8 cellular contexts compared by ENCODE assay signal in genomic region chr1:100250264-100250663, GRCh38. TPM values are rescaled to one million over a fixed set of nuclear protein-coding genes. Genes with fewer than 3 reads are reported as not detected.
DNase-seq lines count a peak whose midpoint lies in the region; ATAC-seq and TF ChIP-seq lines count a peak whose summit lies in the region.

No MANE protein-coding gene starts in this region.

- peaks cover 3% of the 10 kb centered on the region; the same call in 1 of the 2 replicates for H3K36me3 ChIP-seq in RWPE2 (ENCODE audit: low read depth)
- no peaks in the 10 kb centered on the region for H3K36me3 ChIP-seq in gastroesophageal sphincter

- peak overlapping the region in 2 of 10 donors; percentile 16 to 71 for H3K27ac Mint-ChIP-seq in naive thymus-derived CD8-positive, alpha-beta T cell

- peaks cover 0 to 3% (median 0%) of the 10 kb centered on the region in 3 donors for H3K36me3 Mint-ChIP-seq in naive thymus-derived CD8-positive, alpha-beta T cell

- H3K4me1 Mint-ChIP-seq in naive thymus-derived CD8-positive, alpha-beta T cell: peaks cover 9 to 27% (median 15%) of the 10 kb centered on the region in 4 donors

- DNase-seq in RWPE2 (ENCODE audit: low spot score): no peak
- no peak for DNase-seq in naive thymus-derived CD8-positive, alpha-beta T cell
- no peak for DNase-seq in stimulated activated naive CD4-positive, alpha-beta T cell treated with Interleukin-2 at 50 U/mL for 16 hours (lab: John Stamatoyannopoulos, UW)

- H3K9me3 ChIP-seq in RWPE2 (ENCODE audit: severe bottlenecking) (no peaks in the 10 kb centered on the region), gastroesophageal sphincter (no peaks in the 10 kb centered on the region)

- no peak for TF ChIP-seq POLR2A in gastroesophageal sphincter (IDR thresholded peaks at IDR 0.05)

- no peaks in the 10 kb centered on the region for H3K27me3 ChIP-seq in RWPE2 (ENCODE audit: insufficient read depth, poor library complexity, severe bottlenecking)
- H3K27me3 ChIP-seq in gastroesophageal sphincter: peaks cover 2% of the 10 kb centered on the region

- H3K27me3 Mint-ChIP-seq in naive thymus-derived CD8-positive, alpha-beta T cell: peaks cover 0 to 2% (median 0%) of the 10 kb centered on the region in 5 donors

- POLR2A ChIA-PET in naive thymus-derived CD8-positive, alpha-beta T cell (lab: Charles Lee): interaction anchor here (0.7 to 1.5 kb wide), 7 partner anchors 15 to 278 kb away, joined by 3 to 24 read pairs (median 3); partner anchors contain the start of genes CDC14A and RTCA

- H3K9me3 Mint-ChIP-seq in naive thymus-derived CD8-positive, alpha-beta T cell: no peaks in the 10 kb centered on the region

- 0% methylated on average over 1 of the region's 1 CpG for whole genome bisulfite sequencing in gastroesophageal sphincter (ENCODE audit: low coverage in 1 of 2), 2 donors

- H3K27ac ChIP-seq in RWPE2 (ENCODE audit: poor library complexity, severe bottlenecking): no peak overlapping the region
- H3K27ac ChIP-seq in gastroesophageal sphincter: peak overlapping the region; percentile 86 to 96 (median 94)
- peak overlapping the region in 11 of 21 experiments; percentile 5 to 90 (median 45) for H3K27ac ChIP-seq in skin epidermis

- TF ChIP-seq CTCF in RWPE2 (IDR thresholded peaks at IDR 0.05; ENCODE audit: poor library complexity, severe bottlenecking) (no peak), gastroesophageal sphincter (IDR thresholded peaks at IDR 0.05) (no peak)

- no peak overlapping the region for H3K4me3 Mint-ChIP-seq in naive thymus-derived CD8-positive, alpha-beta T cell

- H3K4me1 ChIP-seq in RWPE2 (ENCODE audit: insufficient read depth, poor library complexity, severe bottlenecking) (peaks cover 5% of the 10 kb centered on the region), gastroesophageal sphincter (peaks cover 3 to 47% (median 8%) of the 10 kb centered on the region in 3 donors)

- H3K4me3 ChIP-seq in GM08714 (ENCODE audit: low read length) (peak overlapping the region; percentile 32; the same call in 1 of the 2 replicates), RWPE2 (ENCODE audit: severe bottlenecking) (peak overlapping the region; percentile 72), gastroesophageal sphincter (peak overlapping the region; percentile 75 to 98), skin epidermis (peak overlapping the region; percentile 56 to 86 (median 77))

- ATAC-seq in RWPE2 (ENCODE audit: low read depth): no peak
- ATAC-seq in gastroesophageal sphincter: no peak
- no peak for ATAC-seq in naive thymus-derived CD8-positive, alpha-beta T cell
- no peak for ATAC-seq in GM18861 (IDR thresholded peaks at IDR 0.05; ENCODE audit: unreplicated experiment)
- no peak for ATAC-seq in HG03196 (IDR thresholded peaks at IDR 0.05; ENCODE audit: unreplicated experiment)

- no peak for TF ChIP-seq EP300 in gastroesophageal sphincter (IDR thresholded peaks at IDR 0.05)

RNA-seq across cellular contexts. Expression of gene DBT, which starts 0.6 kb away (rescaled TPM):
- total RNA-seq in gastroesophageal sphincter: 10 to 100 TPM in 3 of 4 donors, 1 to 10 TPM in 1; 8.9 to 19.0 (median 13.5) TPM
- 10 to 100 TPM; 16.2 to 16.5 TPM for total RNA-seq in naive thymus-derived CD8-positive, alpha-beta T cell
- polyA plus RNA-seq in naive thymus-derived CD8-positive, alpha-beta T cell: 1 to 10 TPM; 5.2 to 7.2 (median 6.3) TPM

RNA-seq across cellular contexts. Expression of gene RTCA, which starts 15.8 kb away (rescaled TPM):
- 10 to 100 TPM; 13.2 to 27.1 (median 17.7) TPM for total RNA-seq in gastroesophageal sphincter
- total RNA-seq in naive thymus-derived CD8-positive, alpha-beta T cell: 10 to 100 TPM; 36.6 to 42.2 TPM
- 10 to 100 TPM; 13.8 to 18.0 (median 15.2) TPM for polyA plus RNA-seq in naive thymus-derived CD8-positive, alpha-beta T cell

Comparison
In these comparisons a context has a peak if more than half of its experiments do, and no peak if none do; other contexts are left out.
1. H3K4me3 ChIP-seq: peak in every context shown above with its lines; median percentile 86 in gastroesophageal sphincter; 77 in skin epidermis; 72 in RWPE2; 32 in GM08714.